In genomic region chr22:23069502-23070357, GRCh38 we compare ENCODE assay signal across 8 cellular contexts. TPM values are rescaled to one million over a fixed set of nuclear protein-coding genes. Genes with fewer than 3 reads are reported as not detected.
A peak's percentile ranks its signal among the peaks of the same experiment; 100 is the strongest.
DNase-seq lines count a peak whose midpoint lies in the region; ATAC-seq and TF ChIP-seq lines count a peak whose summit lies in the region.

No MANE protein-coding gene starts in this region.

- H3K4me3 ChIP-seq in HFF-Myc (replicated peaks; ENCODE audit: low read depth, low read length) (peak overlapping the region; percentile 51), right atrium auricular region (peak overlapping the region; percentile 42 to 65), prostate gland (peak overlapping the region; percentile 38 to 42), upper lobe of right lung (peak overlapping the region; percentile 66)

- H3K27me3 ChIP-seq in right atrium auricular region (no peaks in the 10 kb centered on the region), prostate gland (replicated peaks; ENCODE audit: insufficient read depth) (no peaks in the 10 kb centered on the region), upper lobe of right lung (no peaks in the 10 kb centered on the region)

- peak; percentile 57 for DNase-seq in DMS79 treated with DMSO at 0.1 percent for 48 hours (lab: John Stamatoyannopoulos, UW)
- peak; percentile 33 for DNase-seq in HFF-Myc (ENCODE audit: extremely low read depth, low read depth)
- peak; percentile 85 to 89 (median 85) for DNase-seq in NCI-H1417 (lab: John Stamatoyannopoulos, UW)
- peak; percentile 80 to 89 (median 84) for DNase-seq in T-helper 2 cell
- DNase-seq in anterior cingulate cortex (lab: John Stamatoyannopoulos, UW) = peak in 57 of 58 donors; percentile 26 to 96 (median 88)
- DNase-seq in right atrium auricular region (ENCODE audit: low spot score) = peak; percentile 85
- peak; percentile 90 for DNase-seq in prostate gland (ENCODE audit: low spot score)
- DNase-seq in upper lobe of right lung = peak; percentile 95

- 3% methylated on average over 22 of the region's 74 CpGs for WGBS in prostate gland

- no peaks in the 10 kb centered on the region for H3K36me3 ChIP-seq in right atrium auricular region
- H3K36me3 ChIP-seq in prostate gland = no peaks in the 10 kb centered on the region
- H3K36me3 ChIP-seq in upper lobe of right lung = no peaks in the 10 kb centered on the region

- TF ChIP-seq CTCF in HFF-Myc (IDR thresholded peaks at IDR 0.05; ENCODE audit: low read depth, low read length, missing control alignments) (no peak), right atrium auricular region (IDR thresholded peaks at IDR 0.05) (no peak), prostate gland (IDR thresholded peaks at IDR 0.05) (no peak), upper lobe of right lung (IDR thresholded peaks at IDR 0.05) (no peak)

- H3K4me1 ChIP-seq in right atrium auricular region (peaks cover 0 to 18% of the 10 kb centered on the region in 2 donors), prostate gland (replicated peaks) (peaks cover 11% of the 10 kb centered on the region), upper lobe of right lung (no peaks in the 10 kb centered on the region)

- H3K9me3 ChIP-seq in right atrium auricular region (no peaks in the 10 kb centered on the region), prostate gland (no peaks in the 10 kb centered on the region), upper lobe of right lung (no peaks in the 10 kb centered on the region)

- ATAC-seq in upper lobe of right lung = peak; percentile 97

- peak overlapping the region in 1 of 2 donors; percentile 9 for H3K27ac ChIP-seq in right atrium auricular region
- H3K27ac ChIP-seq in prostate gland = peak overlapping the region in 1 of 2 donors; percentile 45
- H3K27ac ChIP-seq in upper lobe of right lung = no peak overlapping the region

- peak; percentile 20 for TF ChIP-seq POLR2A in prostate gland (IDR thresholded peaks at IDR 0.05)

- intact Hi-C loops in prostate gland (cut with DNase I) = loop anchor here (5.0 kb wide), 1 partner anchor 53 kb away; no protein-coding TSS in a partner anchor
- intact Hi-C loops in upper lobe of right lung (cut with DNase I) = no loop called here

RNA-seq across cellular contexts. Expression of gene GNAZ, which starts 0.6 kb away (rescaled TPM):
- total RNA-seq in right atrium auricular region = 1 to 10 TPM; 1.9 to 3.2 TPM
- total RNA-seq in prostate gland = 10 to 100 TPM in 1 of 2 donors, 1 to 10 TPM in 1; 5.7 to 22.6 TPM
- total RNA-seq in upper lobe of right lung = 3.0 TPM

Comparison
In these comparisons a context has a peak if more than half of its experiments do, and no peak if none do; other contexts are left out.
1. DNase-seq: peak in every context shown above with its lines; median percentile 95 in upper lobe of right lung; 90 in prostate gland; 88 in anterior cingulate cortex; 85 in NCI-H1417; 85 in right atrium auricular region; 84 in T-helper 2 cell; 57 in DMS79 treated with DMSO at 0.1 percent for 48 hours; 33 in HFF-Myc.